In the genomic region with DNA sequence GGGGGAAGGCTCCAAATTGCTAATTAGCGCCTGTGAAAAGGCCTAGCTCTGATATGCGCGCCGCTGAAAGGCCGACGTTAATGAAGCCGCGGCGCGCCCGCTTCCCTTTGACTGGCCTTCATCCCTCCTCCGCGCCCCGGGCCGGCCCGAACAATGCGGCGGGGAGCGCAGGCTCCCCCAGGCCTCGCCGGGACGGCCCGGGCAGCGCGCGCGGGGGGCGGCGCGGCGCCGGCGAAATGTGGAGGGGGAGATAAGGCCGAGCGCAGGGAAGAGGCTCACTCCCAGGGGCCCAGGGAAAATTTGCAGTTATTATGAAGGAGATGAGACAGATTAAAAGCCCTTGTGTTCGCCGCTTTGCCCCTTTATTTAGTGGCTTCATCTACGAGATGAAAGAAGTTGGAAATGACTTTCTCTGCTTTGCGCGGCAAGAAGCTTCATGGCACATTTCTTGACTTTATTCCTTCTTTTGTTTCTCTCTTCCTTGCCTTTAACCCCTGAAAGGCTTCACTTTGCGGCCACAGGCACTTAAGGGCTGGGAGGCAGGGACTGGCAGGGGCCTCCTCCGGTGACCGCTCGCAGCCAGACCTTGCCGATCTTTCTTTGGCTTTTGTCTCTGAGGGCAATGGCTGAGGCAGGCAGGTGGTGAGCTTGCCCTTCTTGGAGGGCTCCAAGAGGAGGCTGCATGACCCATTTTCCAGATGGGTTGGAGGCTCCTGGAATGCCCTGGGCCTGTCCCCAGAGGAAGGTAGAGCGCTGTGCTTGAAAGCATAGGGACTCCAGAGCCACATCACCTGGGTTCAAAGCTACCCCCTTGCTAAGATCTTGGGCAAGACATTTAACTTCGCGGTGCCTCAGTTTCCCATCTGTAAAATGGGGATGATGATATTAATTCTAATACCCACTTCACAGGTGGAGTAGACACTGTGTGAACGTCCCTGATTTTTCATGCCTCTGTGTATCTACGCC, we compare ENCODE assay signal across 10 cellular contexts. TPM values are rescaled to one million over a fixed set of nuclear protein-coding genes. Genes with fewer than 3 reads are reported as not detected.
DNase-seq lines count a peak whose midpoint lies in the region; ATAC-seq and TF ChIP-seq lines count a peak whose summit lies in the region.
"Had no signal": no experiment of that assay in that cellular context is flagged by ENCODE, and none has a peak within 500 bp of the region (broad histone marks: within the 10 kb centered on the region; RNA-seq: fewer than 3 reads in every experiment).

No MANE protein-coding gene starts in this region.

- WGBS in neuronal stem cell (ENCODE audit: extremely low coverage in 2 of 2, insufficient read length in 2 of 2, insufficient replicate concordance in 1 of 2), 2 donors: no CpG with 5 or more reads among the region's 50 CpGs

- H3K14ac ChIP-seq in neuronal stem cell (ENCODE audit: low read length): no peak overlapping the region

- POLR2A ChIA-PET in AG04449 (lab: Yijun Ruan, JAX) (no interaction called here), OCI-LY7 (lab: Charles Lee) (no interaction called here)

- H3K18ac ChIP-seq in neuronal stem cell (ENCODE audit: low read length): peak overlapping the region; percentile 58

- no peaks in the 10 kb centered on the region for H3K79me2 ChIP-seq in OCI-LY7 (ENCODE audit: insufficient read depth, low read depth, low read length)

- peak overlapping the region; percentile 27 for H2BK120ac ChIP-seq in neuronal stem cell (ENCODE audit: low read depth, low read length)

- intact Hi-C loops in OCI-LY7 (cut with micrococcal nuclease; ENCODE audit: unreplicated experiment): no loop called here

- H3K4me2 ChIP-seq in neuronal stem cell (ENCODE audit: insufficient read depth, low read length, poor library complexity, severe bottlenecking): peak overlapping the region; percentile 55
- no peak overlapping the region for H3K4me2 ChIP-seq in OCI-LY7 (ENCODE audit: low read length)

- H3K4me1 ChIP-seq in foreskin keratinocyte: no peaks in the 10 kb centered on the region
- peaks cover 0 to 9% of the 10 kb centered on the region in 2 donors for H3K4me1 ChIP-seq in neuronal stem cell (ENCODE audit: control insufficient read depth in 2 of 2, insufficient read depth in 1 of 2, low read depth in 1 of 2, low read length in 2 of 2)
- no peaks in the 10 kb centered on the region for H3K4me1 ChIP-seq in OCI-LY7 (ENCODE audit: insufficient read depth, low read length, poor library complexity, severe bottlenecking)

- H3K4me3 ChIP-seq in AG04449 (ENCODE audit: low read depth, low read length) (peak overlapping the region; percentile 8; the same call in 1 of the 2 replicates), neuronal stem cell (ENCODE audit: low read length in 2 of 2) (peak overlapping the region; percentile 46 to 47), OCI-LY7 (ENCODE audit: low read depth, low read length, poor library complexity, severe bottlenecking) (no peak overlapping the region)

- no peaks in the 10 kb centered on the region for H4K20me1 ChIP-seq in OCI-LY7 (ENCODE audit: insufficient read depth, low read length)

- no peak overlapping the region for H3K23ac ChIP-seq in neuronal stem cell (ENCODE audit: low read depth, low read length, poor library complexity)

- no peak overlapping the region for H2AK5ac ChIP-seq in neuronal stem cell (ENCODE audit: low read depth, low read length)

- ATAC-seq in foreskin keratinocyte (peak; percentile 20), GM19467 (IDR thresholded peaks at IDR 0.05; ENCODE audit: unreplicated experiment) (no peak), HG03097 (IDR thresholded peaks at IDR 0.05; ENCODE audit: low FRiP score, unreplicated experiment) (no peak)

- no peak overlapping the region for H3K9ac ChIP-seq in neuronal stem cell (ENCODE audit: low read depth, low read length, poor library complexity)

- H3K27me3 ChIP-seq in foreskin keratinocyte (peaks cover 88% of the 10 kb centered on the region), neuronal stem cell (ENCODE audit: control insufficient read depth in 3 of 3, insufficient read depth in 3 of 3, low read depth in 1 of 3, low read length in 3 of 3) (peaks cover 0 to 63% (median 24%) of the 10 kb centered on the region in 3 experiments)

- DNase-seq in AG04449 (ENCODE audit: low read depth, low spot score): no peak
- peak; percentile 32 for DNase-seq in NCI-H2227 treated with DMSO at 0.1 percent for 48 hours (lab: John Stamatoyannopoulos, UW)
- DNase-seq in foreskin keratinocyte: no peak
- peak; percentile 80 for DNase-seq in neuronal stem cell (ENCODE audit: low spot score)
- no peak for DNase-seq in cortex of kidney (lab: John Stamatoyannopoulos, UW)
- no peak for DNase-seq in OCI-LY7 (ENCODE audit: low spot score)
- DNase-seq: aorta; CD4-positive, alpha-beta memory T cell had no signal

- H2BK15ac ChIP-seq in neuronal stem cell (ENCODE audit: low read length): no peak overlapping the region

- no peak overlapping the region for H4K8ac ChIP-seq in neuronal stem cell (ENCODE audit: low read depth, low read length)

- H2BK5ac ChIP-seq in neuronal stem cell (ENCODE audit: low read length): no peak overlapping the region

- H3K79me1 ChIP-seq in neuronal stem cell (ENCODE audit: low read depth, low read length): no peaks in the 10 kb centered on the region

- H3K9me2 ChIP-seq in OCI-LY7 (ENCODE audit: insufficient read depth, low read length): no peaks in the 10 kb centered on the region

- H3K4ac ChIP-seq in neuronal stem cell (ENCODE audit: low read length): no peak overlapping the region

- CTCF ChIA-PET in AG04449 (lab: Yijun Ruan, JAX): interaction anchor here (1.1 kb wide), 1 partner anchor 19 kb away, joined by 3 read pairs; no protein-coding TSS in a partner anchor
- CTCF ChIA-PET in OCI-LY7 (lab: Charles Lee; ENCODE audit: unreplicated experiment): no interaction called here

- no peak for TF ChIP-seq CTCF in AG04449 (IDR thresholded peaks at IDR 0.05; ENCODE audit: insufficient read depth, low read length, missing control alignments)
- no peak for TF ChIP-seq CTCF in foreskin keratinocyte (conservative IDR thresholded peaks at IDR 0.05)
- TF ChIP-seq CTCF in OCI-LY7 (conservative IDR thresholded peaks at IDR 0.05; ENCODE audit: low read length): no peak

- H3K36me3 ChIP-seq in neuronal stem cell (replicated peaks in 1 of 2; ENCODE audit: control insufficient read depth in 2 of 2, insufficient read depth in 2 of 2, low read length in 2 of 2): no peaks in the 10 kb centered on the region
- no peaks in the 10 kb centered on the region for H3K36me3 ChIP-seq in OCI-LY7 (ENCODE audit: insufficient read depth, low read length)

- BruUV-seq in OCI-LY7 (replicated peaks; lab: Mats Ljungman, UMichigan): no TSS peak

- H3K27ac ChIP-seq in foreskin keratinocyte (no peak overlapping the region), neuronal stem cell (replicated peaks; ENCODE audit: low read length) (peak overlapping the region; percentile 57), OCI-LY7 (ENCODE audit: low read depth, low read length, poor library complexity, severe bottlenecking) (no peak overlapping the region)

- H2AFZ ChIP-seq in neuronal stem cell (ENCODE audit: low read length): peak overlapping the region; percentile 97
- no peak overlapping the region for H2AFZ ChIP-seq in OCI-LY7 (ENCODE audit: low read length)

- peak overlapping the region; percentile 18 for H2BK12ac ChIP-seq in neuronal stem cell (ENCODE audit: low read length)

- H3K9me3 ChIP-seq in neuronal stem cell (replicated peaks in 1 of 2; ENCODE audit: control insufficient read depth in 2 of 2, insufficient read depth in 1 of 2, low read depth in 1 of 2, low read length in 2 of 2) (no peaks in the 10 kb centered on the region), OCI-LY7 (ENCODE audit: low read length) (peaks cover 9% of the 10 kb centered on the region)

- no peak overlapping the region for H4K91ac ChIP-seq in neuronal stem cell (ENCODE audit: low read depth, low read length, poor library complexity)

RNA-seq across cellular contexts. Expression of a gene that starts 12.7 kb away (rescaled TPM):
- total RNA-seq in foreskin keratinocyte: 28.5 and 30.4 TPM in 2 replicates
- 4.4 and 6.1 TPM in 2 replicates for polyA plus RNA-seq in foreskin keratinocyte
- polyA plus RNA-seq in neuronal stem cell (2013, experiment 1 of 2): 19.3 TPM
- polyA plus RNA-seq in neuronal stem cell (2013, experiment 2 of 2): 18.4 TPM
- total RNA-seq in OCI-LY7 (2014; rRNA removed; shearing (Covaris generic)): 41.9 and 70.4 TPM in 2 replicates
- total RNA-seq in OCI-LY7 (2022): 59.0 and 67.2 TPM in 2 replicates

Comparison
In these comparisons a context has a peak if more than half of its experiments do, and no peak if none do; other contexts are left out.
1. DNase-seq: peak in NCI-H2227 treated with DMSO at 0.1 percent for 48 hours (single experiment) and neuronal stem cell (single experiment); none in AG04449 (single experiment), foreskin keratinocyte (0 of 2), cortex of kidney (single experiment) and OCI-LY7 (single experiment).